8 cellular contexts compared by ENCODE assay signal in genomic region chr14:35342160-35343010, GRCh38. TPM values are rescaled to one million over a fixed set of nuclear protein-coding genes. Genes with fewer than 3 reads are reported as not detected.
DNase-seq lines count a peak whose midpoint lies in the region; ATAC-seq lines count a peak whose summit lies in the region.

No MANE protein-coding gene starts in this region.

- peak; percentile 84 for DNase-seq in Right ventricle myocardium inferior (ENCODE audit: missing footprints)
- DNase-seq in cardiac septum (ENCODE audit: low spot score): no peak
- DNase-seq in epithelial cell of prostate (ENCODE audit: low read depth, low spot score): no peak
- DNase-seq in myocyte (ENCODE audit: low read depth): peak; percentile 74
- DNase-seq in cerebellar nuclear complex (lab: John Stamatoyannopoulos, UW): no peak
- DNase-seq in activated CD4-positive, alpha-beta T cell treated with anti-CD3 and anti-CD28 coated beads, Interleukin-2, amount 50 U/mL, for 4 hours: no peak
- no peak for DNase-seq in SK-N-DZ (ENCODE audit: low spot score)

- ATAC-seq in Right ventricle myocardium inferior (peak; percentile 69), GM21737 (IDR thresholded peaks at IDR 0.05; ENCODE audit: unreplicated experiment) (no peak)

- peak overlapping the region; percentile 67 for H3K27ac ChIP-seq in epithelial cell of prostate

- intact Hi-C loops in Right ventricle myocardium inferior (cut with DNase I) (loop anchor here (1.0 kb wide), 1 partner anchor 43 kb away; no protein-coding TSS in a partner anchor), cardiac septum (cut with DNase I) (loop anchor here (5.0 kb wide), 1 partner anchor 45 kb away; no protein-coding TSS in a partner anchor)

RNA-seq across cellular contexts. Expression of gene PSMA6, which starts 50.2 kb away (rescaled TPM):
- total RNA-seq in Right ventricle myocardium inferior: 195 TPM
- 125 TPM for total RNA-seq in cardiac septum
- total RNA-seq in myocyte: 240 and 241 TPM in 2 replicates
- 155 TPM for polyA plus RNA-seq in myocyte (2012)
- 629 and 652 TPM in 2 replicates for polyA plus RNA-seq in SK-N-DZ (2014; cell fraction: cytosol; rRNA removed)
- polyA plus RNA-seq in SK-N-DZ (2014; cell fraction: nucleus; rRNA removed): 256 and 362 TPM in 2 replicates

Comparison
In these comparisons a context has a peak if more than half of its experiments do, and no peak if none do; other contexts are left out.
1. DNase-seq: peak in Right ventricle myocardium inferior (single experiment) and myocyte (single experiment); none in cardiac septum (single experiment), epithelial cell of prostate (single experiment), cerebellar nuclear complex (0 of 2), activated CD4-positive, alpha-beta T cell treated with anti-CD3 and anti-CD28 coated beads, Interleukin-2, amount 50 U/mL, for 4 hours (0 of 2) and SK-N-DZ (single experiment).